Comparison of ENCODE assay signal across 8 cellular contexts in genomic region chr2:96531872-96532505, GRCh38. TPM values are rescaled to one million over a fixed set of nuclear protein-coding genes. Genes with fewer than 3 reads are reported as not detected.
DNase-seq lines count a peak whose midpoint lies in the region; ATAC-seq and TF ChIP-seq lines count a peak whose summit lies in the region.

No MANE protein-coding gene starts in this region.

- no peaks in the 10 kb centered on the region for H3K9me2 ChIP-seq in Karpas-422 (replicated peaks; ENCODE audit: insufficient read depth, low read length)

- peak overlapping the region; percentile 82 for H3K4me3 Mint-ChIP-seq in natural killer cell treated with Interleukin-12 subunit alpha and Interleukin-12 subunit beta and Interleukin-15 and Interleukin-18, amount 100 ng/mL, for 72 hours
- H3K4me3 Mint-ChIP-seq in stimulated activated naive B cell treated with anti-CD40 and anti-IgM and Interleukin-4, amounts not matched to agents 10 μg/mL and 1 μg/mL and 100 μg/mL, for 72 hours, result peak overlapping the region; percentile 81 to 84

- DNase-seq in NK-92 (lab: John Stamatoyannopoulos, UW; ENCODE audit: unreplicated experiment), result peak; percentile 39
- no peak for DNase-seq in NK-92 treated with Interleukin-12 subunit alpha and Interleukin-12 subunit beta, amount 100 ng/mL, for 24 hours (lab: John Stamatoyannopoulos, UW)
- peak; percentile 73 for DNase-seq in Karpas-422
- DNase-seq in SHP77 (lab: John Stamatoyannopoulos, UW), result peak; percentile 46 to 49
- peak; percentile 92 for DNase-seq in activated effector memory CD4-positive, alpha-beta T cell treated with anti-CD3 and anti-CD28 coated beads, Interleukin-2, amount 50 U/mL, for 16 hours
- DNase-seq in fibroblast of pulmonary artery (ENCODE audit: low read depth), result peak; percentile 99
- DNase-seq in natural killer cell treated with Interleukin-12 subunit alpha and Interleukin-12 subunit beta and Interleukin-15 and Interleukin-18, amount 100 ng/mL, for 72 hours (ENCODE audit: low spot score), result peak; percentile 88
- peak; percentile 85 for DNase-seq in stimulated activated naive B cell treated with anti-CD40 and anti-IgM and Interleukin-4, amounts not matched to agents 10 μg/mL and 1 μg/mL and 100 μg/mL, for 72 hours

- H3K27ac Mint-ChIP-seq in natural killer cell treated with Interleukin-12 subunit alpha and Interleukin-12 subunit beta and Interleukin-15 and Interleukin-18, amount 100 ng/mL, for 72 hours, result peak overlapping the region; percentile 94 to 98
- peak overlapping the region; percentile 97 for H3K27ac Mint-ChIP-seq in stimulated activated naive B cell treated with anti-CD40 and anti-IgM and Interleukin-4, amounts not matched to agents 10 μg/mL and 1 μg/mL and 100 μg/mL, for 72 hours

- ATAC-seq in natural killer cell treated with Interleukin-12 subunit alpha and Interleukin-12 subunit beta and Interleukin-15 and Interleukin-18, amount 100 ng/mL, for 72 hours, result peak; percentile 50 to 61
- peak; percentile 36 to 39 for ATAC-seq in stimulated activated naive B cell treated with anti-CD40 and anti-IgM and Interleukin-4, amounts not matched to agents 10 μg/mL and 1 μg/mL and 100 μg/mL, for 72 hours (replicated peaks)

- H3K4me2 ChIP-seq in Karpas-422 (ENCODE audit: low read depth, low read length, poor library complexity, severe bottlenecking), result peak overlapping the region; percentile 14

- no peak overlapping the region for H3K27ac ChIP-seq in Karpas-422 (ENCODE audit: low read length)

- no peaks in the 10 kb centered on the region for H3K36me3 ChIP-seq in Karpas-422 (ENCODE audit: insufficient read depth, low read length)

- peaks cover 64 to 69% of the 10 kb centered on the region in 2 donors for H3K4me1 Mint-ChIP-seq in natural killer cell treated with Interleukin-12 subunit alpha and Interleukin-12 subunit beta and Interleukin-15 and Interleukin-18, amount 100 ng/mL, for 72 hours (ENCODE audit: low read depth in 2 of 2)
- H3K4me1 Mint-ChIP-seq in stimulated activated naive B cell treated with anti-CD40 and anti-IgM and Interleukin-4, amounts not matched to agents 10 μg/mL and 1 μg/mL and 100 μg/mL, for 72 hours, result peaks cover 73 to 89% of the 10 kb centered on the region in 2 donors

- no peaks in the 10 kb centered on the region for H3K79me2 ChIP-seq in Karpas-422 (ENCODE audit: low read length)

- peaks cover 20% of the 10 kb centered on the region for H3K4me1 ChIP-seq in Karpas-422 (ENCODE audit: low read length)

- H3K9me3 Mint-ChIP-seq in natural killer cell treated with Interleukin-12 subunit alpha and Interleukin-12 subunit beta and Interleukin-15 and Interleukin-18, amount 100 ng/mL, for 72 hours, result no peaks in the 10 kb centered on the region
- H3K9me3 Mint-ChIP-seq in stimulated activated naive B cell treated with anti-CD40 and anti-IgM and Interleukin-4, amounts not matched to agents 10 μg/mL and 1 μg/mL and 100 μg/mL, for 72 hours, result no peaks in the 10 kb centered on the region

- H4K20me1 ChIP-seq in Karpas-422 (ENCODE audit: insufficient read depth, low read depth, low read length), result peaks cover 3% of the 10 kb centered on the region; the same call in 1 of the 2 replicates

- no peak overlapping the region for H2AFZ ChIP-seq in Karpas-422 (ENCODE audit: low read length)

- no peaks in the 10 kb centered on the region for H3K27me3 ChIP-seq in Karpas-422 (ENCODE audit: low read length)

- H3K4me3 ChIP-seq in Karpas-422 (ENCODE audit: low read length) (no peak overlapping the region), fibroblast of pulmonary artery (replicated peaks; ENCODE audit: low read depth, low read length) (peak overlapping the region; percentile 27)

- no peak overlapping the region for H3K9ac ChIP-seq in Karpas-422 (ENCODE audit: low read length)

- H3K27me3 Mint-ChIP-seq in natural killer cell treated with Interleukin-12 subunit alpha and Interleukin-12 subunit beta and Interleukin-15 and Interleukin-18, amount 100 ng/mL, for 72 hours, result no peaks in the 10 kb centered on the region
- no peaks in the 10 kb centered on the region for H3K27me3 Mint-ChIP-seq in stimulated activated naive B cell treated with anti-CD40 and anti-IgM and Interleukin-4, amounts not matched to agents 10 μg/mL and 1 μg/mL and 100 μg/mL, for 72 hours

- H3K36me3 Mint-ChIP-seq in natural killer cell treated with Interleukin-12 subunit alpha and Interleukin-12 subunit beta and Interleukin-15 and Interleukin-18, amount 100 ng/mL, for 72 hours, result no peaks in the 10 kb centered on the region
- peaks cover under 1% of the 10 kb centered on the region in 2 donors for H3K36me3 Mint-ChIP-seq in stimulated activated naive B cell treated with anti-CD40 and anti-IgM and Interleukin-4, amounts not matched to agents 10 μg/mL and 1 μg/mL and 100 μg/mL, for 72 hours

- no peaks in the 10 kb centered on the region for H3K9me3 ChIP-seq in Karpas-422 (ENCODE audit: low read length)

- TF ChIP-seq CTCF in fibroblast of pulmonary artery (IDR thresholded peaks at IDR 0.05; ENCODE audit: low read length, missing control alignments), result no peak

RNA-seq across cellular contexts. Expression of gene ARID5A, which starts 4.6 kb away (rescaled TPM):
- total RNA-seq in Karpas-422 (2014; rRNA removed; shearing (Covaris generic); ENCODE audit: low replicate concordance), result 1.8 and 2.4 TPM in 2 replicates
- total RNA-seq in natural killer cell treated with Interleukin-12 subunit alpha and Interleukin-12 subunit beta and Interleukin-15 and Interleukin-18, amount 100 ng/mL, for 72 hours, result 100 to 1,000 TPM in 1 of 2 donors, 10 to 100 TPM in 1; 81.4 to 115 TPM

RNA-seq across cellular contexts. Expression of gene NEURL3, which starts 26.8 kb away (rescaled TPM):
- total RNA-seq in Karpas-422 (2014; rRNA removed; shearing (Covaris generic); ENCODE audit: low replicate concordance), result not detected in 2 replicates
- total RNA-seq in natural killer cell treated with Interleukin-12 subunit alpha and Interleukin-12 subunit beta and Interleukin-15 and Interleukin-18, amount 100 ng/mL, for 72 hours, result under 1 TPM in 1 of 2 donors, not detected in 1; 0.64 TPM

Comparison
In these comparisons a context has a peak if more than half of its experiments do, and no peak if none do; other contexts are left out.
1. RNA of gene ARID5A, which starts 4.6 kb away (total RNA-seq): 81.4 to 115 TPM in natural killer cell treated with Interleukin-12 subunit alpha and Interleukin-12 subunit beta and Interleukin-15 and Interleukin-18, amount 100 ng/mL, for 72 hours; 1.8 to 2.4 TPM in Karpas-422; every median in the first group is over 10 times any median in the second.